In genomic region chr9:95137587-95138145, GRCh38 we compare ENCODE assay signal across 22 cellular contexts.
DNase-seq lines count a peak whose midpoint lies in the region; ATAC-seq and TF ChIP-seq lines count a peak whose summit lies in the region.
"Had no signal": no experiment of that assay in that cellular context is flagged by ENCODE, and none has a peak within 500 bp of the region (broad histone marks: within the 10 kb centered on the region; RNA-seq: fewer than 3 reads in every experiment).

No MANE protein-coding gene starts in this region.

- H3K9me3 ChIP-seq in BE2C: no peaks in the 10 kb centered on the region
- H3K9me3 ChIP-seq: stomach, upper lobe of right lung had no signal

- H3K4me1 ChIP-seq in BE2C: peaks cover 42% of the 10 kb centered on the region
- H3K4me1 ChIP-seq: upper lobe of right lung had no signal

- no peaks in the 10 kb centered on the region for H3K27me3 ChIP-seq in BE2C
- H3K27me3 ChIP-seq: stomach, upper lobe of right lung had no signal

- no peak for TF ChIP-seq CTCF in BE2C (IDR thresholded peaks at IDR 0.05; ENCODE audit: low read depth, low read length)

- H3K4me3 ChIP-seq in BE2C (ENCODE audit: low read depth, low read length): peak overlapping the region; percentile 17; the same call in 1 of the 2 replicates
- H3K4me3 ChIP-seq: coronary artery, stomach, upper lobe of right lung had no signal

- no peaks in the 10 kb centered on the region for H3K36me3 ChIP-seq in BE2C
- H3K36me3 ChIP-seq: upper lobe of right lung had no signal

- peak; percentile 77 for DNase-seq in BE2C
- peak; percentile 59 for DNase-seq in DMS153 treated with DMSO at 0.1 percent for 48 hours (lab: John Stamatoyannopoulos, UW; ENCODE audit: unreplicated experiment)
- DNase-seq in NCI-H510A treated with DMSO at 0.1 percent for 48 hours (lab: John Stamatoyannopoulos, UW): peak; percentile 64
- peak; percentile 48 for DNase-seq in left ventricle myocardium superior
- no peak for DNase-seq in NCI-H2227 treated with DMSO at 0.1 percent for 48 hours (lab: John Stamatoyannopoulos, UW)
- no peak for DNase-seq in kidney tubule cell (ENCODE audit: low spot score)
- DNase-seq in COR-L47 (lab: John Stamatoyannopoulos, UW): no peak
- DNase-seq: activated CD8-positive, alpha-beta memory T cell treated with anti-CD3 and anti-CD28 coated beads for 24 hours; activated T-cell treated with anti-CD3 and anti-CD28 coated beads, Interleukin-2, amount 50 U/mL, for 72 hours; foreskin fibroblast; hippocampal formation; Kasumi-1; naive B cell; NCI-H1417 treated with DMSO at 0.1 percent for 48 hours; NCI-H526; small intestine; stimulated activated CD4-positive, alpha-beta T cell treated with anti-CD3 and anti-CD28 coated beads, Interleukin-2, amount 100 ng/mL, for 48 hours; stomach; upper lobe of right lung had no signal

- intact Hi-C loops in left ventricle myocardium superior (cut with micrococcal nuclease): no loop called here

- peak; percentile 41 for ATAC-seq in left ventricle myocardium superior
- ATAC-seq in HG03175 (IDR thresholded peaks at IDR 0.05; ENCODE audit: unreplicated experiment): no peak
- ATAC-seq: activated CD4-positive, CD25-positive, alpha-beta regulatory T cell treated with anti-CD3 and anti-CD28 coated beads, Interleukin-2, amount 50 U/mL, for 24 hours; activated T-cell treated with anti-CD3 and anti-CD28 coated beads, Interleukin-2, amount 50 U/mL, for 72 hours; upper lobe of right lung had no signal

Comparison
In these comparisons a context has a peak if more than half of its experiments do, and no peak if none do; other contexts are left out.
1. DNase-seq: peak in BE2C (single experiment), DMS153 treated with DMSO at 0.1 percent for 48 hours (single experiment), NCI-H510A treated with DMSO at 0.1 percent for 48 hours (single experiment) and left ventricle myocardium superior (single experiment); none in NCI-H2227 treated with DMSO at 0.1 percent for 48 hours (single experiment), kidney tubule cell (single experiment) and COR-L47 (single experiment).